In genomic region chr3:71225951-71226564, GRCh38 we compare ENCODE assay signal across 8 cellular contexts.
DNase-seq lines count a peak whose midpoint lies in the region; ATAC-seq and TF ChIP-seq lines count a peak whose summit lies in the region.

No MANE protein-coding gene starts in this region.

- H3K4me1 Mint-ChIP-seq in activated naive CD8-positive, alpha-beta T cell treated with anti-CD3 and anti-CD28 coated beads, Interleukin-2, amount 50 U/mL, for 24 hours: peaks cover 92% of the 10 kb centered on the region
- peaks cover 29% of the 10 kb centered on the region for H3K4me1 Mint-ChIP-seq in osteocyte (ENCODE audit: unreplicated experiment)

- ATAC-seq in GM18511 (IDR thresholded peaks at IDR 0.05; ENCODE audit: unreplicated experiment) (peak; percentile 13), HG02938 (IDR thresholded peaks at IDR 0.05; ENCODE audit: unreplicated experiment) (peak; percentile 2)
- ATAC-seq in activated naive CD8-positive, alpha-beta T cell treated with anti-CD3 and anti-CD28 coated beads, Interleukin-2, amount 50 U/mL, for 24 hours: no peak

- H3K4me3 Mint-ChIP-seq in activated naive CD8-positive, alpha-beta T cell treated with anti-CD3 and anti-CD28 coated beads, Interleukin-2, amount 50 U/mL, for 24 hours: peak overlapping the region; percentile 88
- no peak overlapping the region for H3K4me3 Mint-ChIP-seq in osteocyte (ENCODE audit: unreplicated experiment)

- in situ Hi-C loops in GM13977 (cut with MboI; ENCODE audit: low pct_unique_long_range_greater_than_20kb, low sequenced_read_pairs, unreplicated experiment): no loop called here

- TF ChIP-seq CTCF in osteocyte (IDR thresholded peaks at IDR 0.05): no peak
- TF ChIP-seq CTCF in WERI-Rb-1 (IDR thresholded peaks at IDR 0.05; ENCODE audit: low read depth, low read length): no peak
- TF ChIP-seq CTCF in GM13977 (IDR thresholded peaks at IDR 0.05; ENCODE audit: extremely low read depth, insufficient read depth, missing control alignments): no peak

- H3K36me3 Mint-ChIP-seq in activated naive CD8-positive, alpha-beta T cell treated with anti-CD3 and anti-CD28 coated beads, Interleukin-2, amount 50 U/mL, for 24 hours (ENCODE audit: low read depth): peaks cover 30% of the 10 kb centered on the region
- peaks cover 9% of the 10 kb centered on the region for H3K36me3 Mint-ChIP-seq in osteocyte (ENCODE audit: unreplicated experiment)

- no peaks in the 10 kb centered on the region for H3K36me3 ChIP-seq in WERI-Rb-1

- no peak overlapping the region for H3K4me3 ChIP-seq in WERI-Rb-1 (ENCODE audit: low read depth, low read length)

- no peaks in the 10 kb centered on the region for H3K9me3 ChIP-seq in WERI-Rb-1 (ENCODE audit: severe bottlenecking)

- H3K27me3 ChIP-seq in WERI-Rb-1 (ENCODE audit: insufficient read depth, low read depth, severe bottlenecking): no peaks in the 10 kb centered on the region

- DNase-seq in activated naive CD8-positive, alpha-beta T cell treated with anti-CD3 and anti-CD28 coated beads, Interleukin-2, amount 50 U/mL, for 24 hours: peak; percentile 23
- DNase-seq in osteocyte (ENCODE audit: extremely low spot score, unreplicated experiment) (no peak), WERI-Rb-1 (no peak), GM13977 (ENCODE audit: low spot score) (no peak)
- DNase-seq in activated CD4-positive, alpha-beta T cell treated with anti-CD3 and anti-CD28 coated beads for 48 hours: no peak
- no peak for DNase-seq in effector CD8-positive, alpha-beta T cell (lab: John Stamatoyannopoulos, UW)

- H3K27me3 Mint-ChIP-seq in activated naive CD8-positive, alpha-beta T cell treated with anti-CD3 and anti-CD28 coated beads, Interleukin-2, amount 50 U/mL, for 24 hours: peaks cover 4% of the 10 kb centered on the region
- H3K27me3 Mint-ChIP-seq in osteocyte (ENCODE audit: unreplicated experiment): no peaks in the 10 kb centered on the region

- peak overlapping the region; percentile 98 for H3K27ac Mint-ChIP-seq in activated naive CD8-positive, alpha-beta T cell treated with anti-CD3 and anti-CD28 coated beads, Interleukin-2, amount 50 U/mL, for 24 hours
- H3K27ac Mint-ChIP-seq in osteocyte (ENCODE audit: unreplicated experiment): peak overlapping the region; percentile 39

- no peaks in the 10 kb centered on the region for H3K9me3 Mint-ChIP-seq in activated naive CD8-positive, alpha-beta T cell treated with anti-CD3 and anti-CD28 coated beads, Interleukin-2, amount 50 U/mL, for 24 hours
- peaks cover 3% of the 10 kb centered on the region for H3K9me3 Mint-ChIP-seq in osteocyte (ENCODE audit: unreplicated experiment)

- no peak overlapping the region for H3K27ac ChIP-seq in WERI-Rb-1
